In the genomic region with DNA sequence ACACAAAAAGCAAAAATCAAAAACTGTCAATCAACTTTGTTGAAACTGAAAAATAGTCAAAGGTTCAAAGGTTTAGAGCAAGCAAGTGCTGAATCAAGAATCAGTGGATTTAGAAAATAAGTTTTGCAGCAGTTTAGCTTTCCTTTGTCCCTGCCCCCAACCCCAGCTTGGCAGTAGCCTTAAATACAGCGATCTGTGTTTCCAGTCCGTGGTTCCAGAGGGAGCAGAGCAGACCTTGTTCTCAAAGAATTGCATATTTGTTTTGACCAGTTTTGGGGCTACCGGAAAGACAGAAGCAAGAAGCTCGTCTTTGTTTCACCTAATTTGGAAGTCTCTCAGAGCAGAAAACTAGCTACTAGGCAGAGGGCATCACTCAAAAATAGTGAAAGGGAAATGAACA, we compare ENCODE assay signal across 33 cellular contexts. TPM values are rescaled to one million over a fixed set of nuclear protein-coding genes. Genes with fewer than 3 reads are reported as not detected.
"Had no signal": no experiment of that assay in that cellular context is flagged by ENCODE, and none has a peak within 500 bp of the region (broad histone marks: within the 10 kb centered on the region; RNA-seq: fewer than 3 reads in every experiment).

No MANE protein-coding gene starts in this region.

- H3K27ac Mint-ChIP-seq: activated CD4-positive, alpha-beta memory T cell treated with anti-CD3 and anti-CD28 coated beads for 36 hours; activated naive CD4-positive, alpha-beta T cell treated with anti-CD3 and anti-CD28 coated beads, Interleukin-2, amount 10 ng/mL, durations not matched to agents 7 days and 5 days; activated T-cell treated with anti-CD3 and anti-CD28 coated beads, Interleukin-2, amount 50 U/mL, for 72 hours; brain; immature natural killer cell; naive B cell; stimulated activated effector memory CD8-positive, alpha-beta T cell treated with anti-CD3 and anti-CD28 coated beads, Interleukin-12 subunit alpha, Interleukin-12 subunit beta, amount 100 ng/mL, for 72 hours; T-helper 1 cell treated with Interleukin-12 subunit alpha and Interleukin-12 subunit beta and Interleukin-4 antibody, amounts not matched to agents 30 μg/mL and 1 μg/mL, for 36 hours had no signal

- H3K4me1 ChIP-seq: pancreas, right lobe of liver, stomach, suprapubic skin, tibial nerve, uterus had no signal

- H3K36me3 ChIP-seq: pancreas, right lobe of liver, stomach, suprapubic skin, tibial nerve, uterus had no signal

- H3K4me2 ChIP-seq: hepatocyte had no signal

- H3K4me3 ChIP-seq: hepatocyte, pancreas, right lobe of liver, skin epidermis, stomach, suprapubic skin, tibial nerve, uterus had no signal

- H3K9me3 Mint-ChIP-seq: brain had no signal

- H3K27me3 ChIP-seq: foreskin keratinocyte, hepatocyte, pancreas, right lobe of liver, stomach, suprapubic skin, tibial nerve, uterus had no signal

- H3K79me2 ChIP-seq: hepatocyte had no signal

- H3K27me3 Mint-ChIP-seq: activated CD4-positive, alpha-beta memory T cell treated with anti-CD3 and anti-CD28 coated beads for 36 hours; activated naive CD4-positive, alpha-beta T cell treated with anti-CD3 and anti-CD28 coated beads, Interleukin-2, amount 10 ng/mL, durations not matched to agents 7 days and 5 days; brain; naive B cell had no signal

- H3K4me3 Mint-ChIP-seq: activated CD4-positive, alpha-beta memory T cell treated with anti-CD3 and anti-CD28 coated beads for 36 hours; activated naive CD4-positive, alpha-beta T cell treated with anti-CD3 and anti-CD28 coated beads, Interleukin-2, amount 10 ng/mL, durations not matched to agents 7 days and 5 days; activated T-cell treated with anti-CD3 and anti-CD28 coated beads, Interleukin-2, amount 50 U/mL, for 72 hours; immature natural killer cell; naive B cell; stimulated activated effector memory CD8-positive, alpha-beta T cell treated with anti-CD3 and anti-CD28 coated beads, Interleukin-12 subunit alpha, Interleukin-12 subunit beta, amount 100 ng/mL, for 72 hours; T-helper 1 cell treated with Interleukin-12 subunit alpha and Interleukin-12 subunit beta and Interleukin-4 antibody, amounts not matched to agents 30 μg/mL and 1 μg/mL, for 36 hours had no signal

- DNase-seq: activated CD4-positive, alpha-beta memory T cell treated with anti-CD3 and anti-CD28 coated beads for 36 hours; activated CD4-positive, alpha-beta T cell treated with anti-CD3 and anti-CD28 coated beads for 4 hours; activated CD4-positive, CD25-positive, alpha-beta regulatory T cell; activated effector memory CD4-positive, alpha-beta T cell treated with anti-CD3 and anti-CD28 coated beads, Interleukin-2, amount 50 U/mL, for 16 hours; activated naive CD4-positive, alpha-beta T cell treated with anti-CD3 and anti-CD28 coated beads, Interleukin-2, amount 10 ng/mL, durations not matched to agents 7 days and 5 days; activated T-cell treated with anti-CD3 and anti-CD28 coated beads, Interleukin-2, amount 50 U/mL, for 72 hours; amygdala; caudate nucleus; effector memory CD4-positive, alpha-beta T cell; foreskin keratinocyte; glutamatergic neuron; immature natural killer cell; mesenchymal stem cell; naive B cell; pancreas; right lobe of liver; stimulated activated CD4-positive, alpha-beta T cell treated with anti-CD3 and anti-CD28 coated beads, Interleukin-2, amount 100 ng/mL, for 24 hours; stomach; uterus had no signal

- H2AFZ ChIP-seq: hepatocyte had no signal

- H3K4me1 Mint-ChIP-seq: activated naive CD4-positive, alpha-beta T cell treated with anti-CD3 and anti-CD28 coated beads, Interleukin-2, amount 10 ng/mL, durations not matched to agents 7 days and 5 days; immature natural killer cell; naive B cell; stimulated activated effector memory CD8-positive, alpha-beta T cell treated with anti-CD3 and anti-CD28 coated beads, Interleukin-12 subunit alpha, Interleukin-12 subunit beta, amount 100 ng/mL, for 72 hours had no signal

- H3K36me3 Mint-ChIP-seq: activated CD4-positive, alpha-beta memory T cell treated with anti-CD3 and anti-CD28 coated beads for 36 hours; activated naive CD4-positive, alpha-beta T cell treated with anti-CD3 and anti-CD28 coated beads, Interleukin-2, amount 10 ng/mL, durations not matched to agents 7 days and 5 days; brain; naive B cell; stimulated activated effector memory CD8-positive, alpha-beta T cell treated with anti-CD3 and anti-CD28 coated beads, Interleukin-12 subunit alpha, Interleukin-12 subunit beta, amount 100 ng/mL, for 72 hours had no signal

- H3K27ac ChIP-seq: foreskin keratinocyte, hepatocyte, pancreas, right lobe of liver, skin epidermis, stomach, suprapubic skin, tibial nerve, uterus had no signal

- H3K9me3 ChIP-seq: pancreas, right lobe of liver, stomach, suprapubic skin, tibial nerve, uterus had no signal

RNA-seq across cellular contexts. Expression of a gene that starts 57.2 kb away (rescaled TPM):
- total RNA-seq: activated CD4-positive, alpha-beta memory T cell treated with anti-CD3 and anti-CD28 coated beads for 36 hours; activated T-cell treated with anti-CD3 and anti-CD28 coated beads, Interleukin-2, amount 50 U/mL, for 72 hours; dermis microvascular lymphatic vessel endothelial cell; foreskin keratinocyte; hepatocyte; kidney epithelial cell; liver; mucosa of gallbladder; pancreas; pulmonary artery endothelial cell; right lobe of liver; stomach; suprapubic skin; tibial nerve had no signal
- polyA plus RNA-seq: esophagus, foreskin keratinocyte, hepatocyte, immature natural killer cell, liver, neural cell, pancreas, stomach had no signal
